ENCODE assay signal across 3 cellular contexts in the genomic region with DNA sequence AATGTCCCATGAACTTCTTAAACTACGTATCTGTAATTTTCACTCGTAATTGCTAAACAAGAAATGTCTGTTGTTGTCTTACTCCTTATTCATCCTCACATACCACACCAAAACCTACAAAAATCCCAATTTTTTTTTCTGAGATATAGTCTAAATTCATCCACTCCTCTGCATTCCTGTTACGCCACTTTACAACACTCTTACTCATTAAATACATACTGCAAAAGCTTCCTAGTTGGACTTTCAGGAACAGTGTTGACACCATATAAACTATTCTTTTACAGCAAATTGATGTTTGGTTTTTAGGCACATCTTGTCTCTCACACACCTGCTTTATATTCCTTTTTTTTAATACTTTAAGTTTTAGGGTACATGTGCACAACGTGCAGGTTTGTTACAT.
"Had no signal": no experiment of that assay in that cellular context is flagged by ENCODE, and none has a peak within 500 bp of the region (broad histone marks: within the 10 kb centered on the region; RNA-seq: fewer than 3 reads in every experiment).

No MANE protein-coding gene starts in this region.

- DNase-seq: GDM1, GF-D8 had no signal

- H3K4me3 ChIP-seq: GM12878 had no signal

- ATAC-seq: GM12878 had no signal
